ENCODE assay signal across 30 cellular contexts in the genomic region with DNA sequence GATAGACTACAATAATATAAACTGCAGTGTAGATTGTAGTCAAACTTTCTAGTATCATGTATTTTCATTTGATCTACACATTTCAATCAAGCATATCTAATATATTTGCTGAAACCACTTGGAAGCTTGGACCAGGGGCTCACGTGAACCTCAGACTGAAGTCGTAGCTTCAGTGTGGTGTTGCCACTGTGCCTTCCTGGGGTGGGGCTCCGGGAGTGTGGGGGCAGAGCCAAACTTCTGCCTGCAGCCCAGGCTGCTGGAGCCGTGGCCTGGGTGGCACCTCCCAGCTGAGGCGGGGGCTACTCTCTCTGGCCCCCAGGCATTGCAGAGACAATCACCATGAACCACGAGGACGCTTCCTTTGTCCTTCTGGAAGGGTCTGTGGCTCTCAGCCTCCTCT.
"Had no signal": no experiment of that assay in that cellular context is flagged by ENCODE, and none has a peak within 500 bp of the region (broad histone marks: within the 10 kb centered on the region; RNA-seq: fewer than 3 reads in every experiment).

No MANE protein-coding gene starts in this region.

- H3K4me1 ChIP-seq: pancreas, prostate gland, right lobe of liver, sigmoid colon, suprapubic skin, testis, tibial artery, transverse colon, upper lobe of right lung, uterus had no signal

- H3K27me3 ChIP-seq: pancreas, right atrium auricular region, right lobe of liver, testis, transverse colon, upper lobe of right lung, uterus had no signal

- H3K27me3 Mint-ChIP-seq: stimulated activated naive CD8-positive, alpha-beta T cell treated with anti-CD3 and anti-CD28 coated beads, Interleukin-15, amount 100 ng/mL, for 72 hours had no signal

- H3K4me3 Mint-ChIP-seq: naive B cell; naive thymus-derived CD8-positive, alpha-beta T cell; natural killer cell treated with Interleukin-12 subunit alpha and Interleukin-12 subunit beta and Interleukin-15 and Interleukin-18, amount 100 ng/mL, for 72 hours; nephron progenitor cell; neural crest cell; stimulated activated memory B cell treated with anti-CD40 and anti-IgM and Interleukin-4, amounts not matched to agents 10 μg/mL and 1 μg/mL and 100 μg/mL, for 72 hours; stimulated activated naive CD8-positive, alpha-beta T cell treated with anti-CD3 and anti-CD28 coated beads, Interleukin-15, amount 100 ng/mL, for 72 hours; type B pancreatic cell had no signal

- H3K4me1 Mint-ChIP-seq: nephron progenitor cell had no signal

- DNase-seq: naive B cell; naive thymus-derived CD8-positive, alpha-beta T cell; nephron progenitor cell; occipital lobe; pancreas; retina; right lobe of liver; sigmoid colon; small intestine; stimulated activated CD4-positive, alpha-beta T cell treated with anti-CD3 and anti-CD28 coated beads, Interleukin-12 subunit alpha, Interleukin-12 subunit beta, amount 100 ng/mL, for 4 hours; stimulated activated CD4-positive, alpha-beta T cell treated with anti-CD3 and anti-CD28 coated beads, Interleukin-1b, Interleukin-23, amount 100 ng/mL, for 48 hours; stimulated activated CD4-positive, alpha-beta T cell treated with anti-CD3 and anti-CD28 coated beads, Interleukin-4, amount 100 ng/mL, for 1 hour; stimulated activated CD4-positive, alpha-beta T cell treated with anti-CD3 and anti-CD28 coated beads, Interleukin-4, amount 100 ng/mL, for 4 hours; stimulated activated CD8-positive, alpha-beta memory T cell treated with anti-CD3 and anti-CD28 coated beads, Interleukin-4, amount 100 ng/mL, for 48 hours; stimulated activated naive CD4-positive, alpha-beta T cell; stimulated activated naive CD8-positive, alpha-beta T cell treated with anti-CD3 and anti-CD28 coated beads, Interleukin-15, amount 100 ng/mL, for 72 hours; stimulated activated naive CD8-positive, alpha-beta T cell treated with anti-CD3 and anti-CD28 coated beads, Interleukin-15, Interleukin-2, amounts not matched to agents 100 U/mL and 50 U/mL, for 24 hours; substantia nigra; testis; tibial artery; transverse colon; upper lobe of right lung; uterus had no signal

- H3K36me3 ChIP-seq: pancreas, prostate gland, right atrium auricular region, right lobe of liver, sigmoid colon, suprapubic skin, tibial artery, transverse colon, upper lobe of right lung, uterus had no signal

- H3K9me3 Mint-ChIP-seq: naive thymus-derived CD8-positive, alpha-beta T cell; natural killer cell treated with Interleukin-12 subunit alpha and Interleukin-12 subunit beta and Interleukin-15 and Interleukin-18, amount 100 ng/mL, for 72 hours; nephron progenitor cell; neural crest cell; stimulated activated naive CD8-positive, alpha-beta T cell treated with anti-CD3 and anti-CD28 coated beads, Interleukin-15, amount 100 ng/mL, for 72 hours; type B pancreatic cell had no signal

- ATAC-seq: naive thymus-derived CD8-positive, alpha-beta T cell; natural killer cell treated with Interleukin-12 subunit alpha and Interleukin-12 subunit beta and Interleukin-15 and Interleukin-18, amount 100 ng/mL, for 72 hours; pancreas; right lobe of liver; stimulated activated memory B cell treated with anti-CD40 and anti-IgM and Interleukin-4, amounts not matched to agents 10 μg/mL and 1 μg/mL and 100 μg/mL, for 72 hours; stimulated activated naive CD8-positive, alpha-beta T cell treated with anti-CD3 and anti-CD28 coated beads, Interleukin-15, amount 100 ng/mL, for 72 hours; stimulated activated naive CD8-positive, alpha-beta T cell treated with anti-CD3 and anti-CD28 coated beads, Interleukin-15, Interleukin-2, amounts not matched to agents 100 U/mL and 50 U/mL, for 24 hours; upper lobe of right lung had no signal

- H3K36me3 Mint-ChIP-seq: naive B cell; naive thymus-derived CD8-positive, alpha-beta T cell; natural killer cell treated with Interleukin-12 subunit alpha and Interleukin-12 subunit beta and Interleukin-15 and Interleukin-18, amount 100 ng/mL, for 72 hours; stimulated activated memory B cell treated with anti-CD40 and anti-IgM and Interleukin-4, amounts not matched to agents 10 μg/mL and 1 μg/mL and 100 μg/mL, for 72 hours; type B pancreatic cell had no signal

- H3K27ac ChIP-seq: pancreas, prostate gland, right atrium auricular region, right lobe of liver, sigmoid colon, suprapubic skin, testis, tibial artery, transverse colon, upper lobe of right lung, uterus had no signal

- H3K9me3 ChIP-seq: pancreas, prostate gland, right atrium auricular region, right lobe of liver, sigmoid colon, suprapubic skin, testis, tibial artery, transverse colon, upper lobe of right lung, uterus had no signal

- H3K4me3 ChIP-seq: pancreas, prostate gland, right atrium auricular region, right lobe of liver, sigmoid colon, suprapubic skin, testis, tibial artery, transverse colon, upper lobe of right lung, uterus had no signal

- H3K27ac Mint-ChIP-seq: naive B cell; natural killer cell treated with Interleukin-12 subunit alpha and Interleukin-12 subunit beta and Interleukin-15 and Interleukin-18, amount 100 ng/mL, for 72 hours; nephron progenitor cell; stimulated activated memory B cell treated with anti-CD40 and anti-IgM and Interleukin-4, amounts not matched to agents 10 μg/mL and 1 μg/mL and 100 μg/mL, for 72 hours; stimulated activated naive CD8-positive, alpha-beta T cell treated with anti-CD3 and anti-CD28 coated beads, Interleukin-15, amount 100 ng/mL, for 72 hours; type B pancreatic cell had no signal
